Comparison of ENCODE assay signal across 16 cellular contexts in the genomic region with DNA sequence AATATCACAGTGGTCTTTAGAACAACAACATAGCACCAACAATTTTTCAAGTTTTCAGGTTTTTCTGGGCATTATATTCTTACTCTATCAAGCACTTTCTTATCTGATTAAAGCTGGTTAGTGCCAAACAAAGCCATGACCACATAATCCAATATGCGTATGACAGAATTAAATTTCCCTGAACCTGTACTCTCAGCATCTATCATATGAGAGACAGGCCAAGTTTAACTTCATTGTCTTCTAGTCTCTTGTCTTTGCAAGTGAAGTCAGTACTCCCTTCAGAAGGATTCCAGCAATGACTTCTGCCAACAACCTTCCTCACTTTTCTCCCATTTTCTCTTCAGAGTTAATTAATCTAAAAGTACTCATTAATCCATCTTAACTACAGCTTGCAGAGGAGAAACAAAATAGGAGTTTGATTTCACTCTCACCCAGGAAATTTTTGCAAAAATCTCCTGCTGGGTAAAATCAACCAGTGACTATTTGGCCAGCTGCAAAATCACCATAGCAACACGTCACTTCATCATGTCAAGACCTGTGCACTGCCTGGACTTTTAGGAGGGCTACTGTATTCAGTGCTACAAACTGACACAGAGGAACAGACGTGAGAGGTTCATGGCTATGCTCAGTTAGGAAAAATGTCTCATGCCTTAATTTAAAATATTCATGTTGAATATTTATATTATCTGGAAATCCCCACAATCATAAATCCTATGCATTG.
DNase-seq lines count a peak whose midpoint lies in the region; ATAC-seq and TF ChIP-seq lines count a peak whose summit lies in the region.
"Had no signal": no experiment of that assay in that cellular context is flagged by ENCODE, and none has a peak within 500 bp of the region (broad histone marks: within the 10 kb centered on the region; RNA-seq: fewer than 3 reads in every experiment).

No MANE protein-coding gene starts in this region.

- no peak overlapping the region for H3K9ac ChIP-seq in SK-N-MC (ENCODE audit: insufficient read length)
- H3K9ac ChIP-seq: BLaER1 had no signal

- no peaks in the 10 kb centered on the region for H3K9me3 Mint-ChIP-seq in nephron progenitor cell
- H3K9me3 Mint-ChIP-seq: natural killer cell; stimulated activated naive B cell treated with anti-CD40 and anti-IgM and Interleukin-4, amounts not matched to agents 10 μg/mL and 1 μg/mL and 100 μg/mL, for 72 hours had no signal

- peak overlapping the region; percentile 1; the same call in 1 of the 2 replicates for H3K4me3 ChIP-seq in SK-N-MC
- H3K4me3 ChIP-seq: BLaER1, gastroesophageal sphincter, transverse colon had no signal

- H3K4me3 Mint-ChIP-seq in nephron progenitor cell, result no peak overlapping the region
- H3K4me3 Mint-ChIP-seq: natural killer cell; stimulated activated naive B cell treated with anti-CD40 and anti-IgM and Interleukin-4, amounts not matched to agents 10 μg/mL and 1 μg/mL and 100 μg/mL, for 72 hours had no signal

- no peak for ATAC-seq in HG03521 (IDR thresholded peaks at IDR 0.05; ENCODE audit: unreplicated experiment)
- ATAC-seq: gastroesophageal sphincter; natural killer cell; stimulated activated naive B cell treated with anti-CD40 and anti-IgM and Interleukin-4, amounts not matched to agents 10 μg/mL and 1 μg/mL and 100 μg/mL, for 72 hours had no signal

- H3K27ac ChIP-seq in SK-N-MC, result 0 out of 2 replicates have a peak overlapping the region, but pooled peaks have one; percentile 19
- H3K27ac ChIP-seq: BLaER1, gastroesophageal sphincter, transverse colon had no signal

- DNase-seq in NCI-H1092 treated with DMSO at 0.1 percent for 48 hours (lab: John Stamatoyannopoulos, UW) (peak; percentile 80), NCI-H345 treated with DMSO at 0.1 percent for 48 hours (lab: John Stamatoyannopoulos, UW; ENCODE audit: unreplicated experiment) (peak; percentile 37), SK-N-MC (ENCODE audit: low read depth, low spot score) (no peak), nephron progenitor cell (peak; percentile 2), anterior cingulate cortex (lab: John Stamatoyannopoulos, UW) (no peak), T-helper 9 cell (no peak)
- DNase-seq: activated gamma-delta T cell; KG1; natural killer cell; NCI-H1436 treated with DMSO at 0.1 percent for 48 hours; stimulated activated CD4-positive, alpha-beta T cell treated with anti-CD3 and anti-CD28 coated beads, Interleukin-12 subunit alpha, Interleukin-12 subunit beta, amount 100 ng/mL, for 4 hours; stimulated activated naive B cell treated with anti-CD40 and anti-IgM and Interleukin-4, amounts not matched to agents 10 μg/mL and 1 μg/mL and 100 μg/mL, for 72 hours; transverse colon had no signal

- H3K9me3 ChIP-seq in SK-N-MC (ENCODE audit: low read depth, low read length), result no peaks in the 10 kb centered on the region
- H3K9me3 ChIP-seq: BLaER1, gastroesophageal sphincter, transverse colon had no signal

- H3K27me3 Mint-ChIP-seq in nephron progenitor cell (ENCODE audit: low read depth, poor library complexity), result no peaks in the 10 kb centered on the region
- H3K27me3 Mint-ChIP-seq: stimulated activated naive B cell treated with anti-CD40 and anti-IgM and Interleukin-4, amounts not matched to agents 10 μg/mL and 1 μg/mL and 100 μg/mL, for 72 hours had no signal

- H3K27ac Mint-ChIP-seq in nephron progenitor cell, result peak overlapping the region; percentile 62
- H3K27ac Mint-ChIP-seq: natural killer cell; stimulated activated naive B cell treated with anti-CD40 and anti-IgM and Interleukin-4, amounts not matched to agents 10 μg/mL and 1 μg/mL and 100 μg/mL, for 72 hours had no signal

- no peaks in the 10 kb centered on the region for H3K36me3 Mint-ChIP-seq in nephron progenitor cell (ENCODE audit: low read depth)
- H3K36me3 Mint-ChIP-seq: natural killer cell; stimulated activated naive B cell treated with anti-CD40 and anti-IgM and Interleukin-4, amounts not matched to agents 10 μg/mL and 1 μg/mL and 100 μg/mL, for 72 hours had no signal

- H3K36me3 ChIP-seq in SK-N-MC (ENCODE audit: insufficient read depth, low read length), result no peaks in the 10 kb centered on the region
- H3K36me3 ChIP-seq: BLaER1, gastroesophageal sphincter, transverse colon had no signal

- peaks cover 2% of the 10 kb centered on the region for H3K4me1 Mint-ChIP-seq in nephron progenitor cell
- H3K4me1 Mint-ChIP-seq: natural killer cell; stimulated activated naive B cell treated with anti-CD40 and anti-IgM and Interleukin-4, amounts not matched to agents 10 μg/mL and 1 μg/mL and 100 μg/mL, for 72 hours had no signal

- TF ChIP-seq CTCF in nephron progenitor cell (IDR thresholded peaks at IDR 0.05), result no peak

Comparison
In these comparisons a context has a peak if more than half of its experiments do, and no peak if none do; other contexts are left out.
1. DNase-seq: peak in NCI-H1092 treated with DMSO at 0.1 percent for 48 hours (single experiment), NCI-H345 treated with DMSO at 0.1 percent for 48 hours (single experiment) and nephron progenitor cell (single experiment); none in SK-N-MC (single experiment), anterior cingulate cortex (0 of 58) and T-helper 9 cell (single experiment).